Comparison of ENCODE assay signal across 20 cellular contexts in the genomic region with DNA sequence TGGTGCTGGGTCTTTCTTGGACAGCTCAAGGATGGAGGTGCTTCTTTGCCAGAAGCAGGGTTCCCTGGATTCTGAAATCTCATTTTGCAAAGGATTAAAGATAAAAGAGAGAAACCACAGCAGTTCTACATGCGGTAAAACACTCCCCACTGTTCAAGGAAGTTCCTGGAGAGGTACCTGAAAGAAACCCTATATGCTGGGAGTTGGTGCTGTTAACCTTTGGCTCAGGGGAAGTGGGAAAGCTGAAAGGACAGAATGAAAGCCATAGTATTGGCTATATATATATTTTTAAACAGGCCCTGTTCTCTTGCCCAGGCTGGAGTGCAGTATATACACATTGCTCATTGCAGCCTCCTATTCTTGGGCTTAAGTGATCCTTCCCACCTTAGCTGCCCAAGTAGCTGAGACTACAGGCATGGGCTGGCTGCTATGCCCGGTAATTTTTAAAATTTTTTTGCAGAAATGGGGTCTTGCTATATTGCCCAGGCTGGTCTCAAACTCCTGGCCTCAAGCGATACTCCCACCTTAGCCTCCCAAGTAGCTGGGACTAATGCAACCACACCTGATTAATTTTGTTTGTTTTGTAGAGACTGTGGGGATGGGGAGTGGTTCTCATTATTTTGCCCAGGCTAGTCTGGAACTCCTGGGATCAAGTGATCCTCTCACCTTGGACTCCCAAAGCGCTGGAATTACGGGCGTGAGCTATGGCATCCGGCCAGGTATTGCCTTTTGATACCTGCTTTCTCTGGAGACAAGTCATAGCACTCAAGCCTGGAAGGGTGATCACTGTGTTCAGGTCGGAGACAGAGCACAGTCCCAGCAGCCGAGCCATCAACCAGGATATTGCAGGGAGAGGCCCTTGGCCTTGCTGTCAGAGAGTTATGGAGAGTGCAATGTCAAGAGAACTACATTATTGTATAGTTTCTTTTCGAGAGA. TPM values are rescaled to one million over a fixed set of nuclear protein-coding genes. Genes with fewer than 3 reads are reported as not detected.
DNase-seq lines count a peak whose midpoint lies in the region; ATAC-seq and TF ChIP-seq lines count a peak whose summit lies in the region.
"Had no signal": no experiment of that assay in that cellular context is flagged by ENCODE, and none has a peak within 500 bp of the region (broad histone marks: within the 10 kb centered on the region; RNA-seq: fewer than 3 reads in every experiment).

No MANE protein-coding gene starts in this region.

- H3K27me3 Mint-ChIP-seq in T-helper 17 cell = no peaks in the 10 kb centered on the region
- H3K27me3 Mint-ChIP-seq: activated naive CD8-positive, alpha-beta T cell treated with anti-CD3 and anti-CD28 coated beads, Interleukin-2, amount 50 U/mL, for 24 hours; stimulated activated naive CD8-positive, alpha-beta T cell treated with anti-CD3 and anti-CD28 coated beads, Interleukin-15, Interleukin-2, amounts not matched to agents 100 ng/mL and 50 ng/mL, for 24 hours had no signal

- peak; percentile 52 for DNase-seq in NCI-H146 (lab: John Stamatoyannopoulos, UW)
- DNase-seq in NCI-H146 treated with DMSO at 0.1 percent for 48 hours (lab: John Stamatoyannopoulos, UW; ENCODE audit: unreplicated experiment) = no peak
- no peak for DNase-seq in T-helper 17 cell
- peak; percentile 72 to 81 (median 79) for DNase-seq in mucosa of descending colon
- no peak for DNase-seq in ACHN
- DNase-seq: 8988T; activated CD8-positive, alpha-beta memory T cell treated with anti-CD3 and anti-CD28 coated beads for 24 hours; activated naive CD8-positive, alpha-beta T cell treated with anti-CD3 and anti-CD28 coated beads, Interleukin-2, amount 50 U/mL, for 24 hours; C1 segment of cervical spinal cord; central memory CD4-positive, alpha-beta T cell; DMS53; effector CD8-positive, alpha-beta T cell; GM23248; SHP77 had no signal

- no peak overlapping the region for H3K4me3 ChIP-seq in mucosa of descending colon
- H3K4me3 ChIP-seq: GM23248, hepatocyte had no signal

- peaks cover 28% of the 10 kb centered on the region for H3K4me1 Mint-ChIP-seq in T-helper 17 cell

- in situ Hi-C loops in ACHN (cut with HindIII; ENCODE audit: low pct_ligation_motif_present, low pct_unique_long_range_greater_than_20kb, low sequenced_read_pairs) = no loop called here

- peak overlapping the region; percentile 79 for H3K27ac Mint-ChIP-seq in T-helper 17 cell
- H3K27ac Mint-ChIP-seq: activated naive CD8-positive, alpha-beta T cell treated with anti-CD3 and anti-CD28 coated beads, Interleukin-2, amount 50 U/mL, for 24 hours; stimulated activated naive CD8-positive, alpha-beta T cell treated with anti-CD3 and anti-CD28 coated beads, Interleukin-15, Interleukin-2, amounts not matched to agents 100 ng/mL and 50 ng/mL, for 24 hours had no signal

- H3K4me1 ChIP-seq in mucosa of descending colon (ENCODE audit: low read depth) = peaks cover 6% of the 10 kb centered on the region

- peak overlapping the region; percentile 6 for H3K27ac ChIP-seq in KOPT-K1 (ENCODE audit: low read depth, low read length, poor library complexity, severe bottlenecking)
- H3K27ac ChIP-seq: GM23248, hepatocyte, neutrophil had no signal

- intact Hi-C loops in mucosa of descending colon (cut with DNase I, micrococcal nuclease) = no loop called here

- no peak for TF ChIP-seq CTCF in mucosa of descending colon (IDR thresholded peaks at IDR 0.05)

- peaks cover 3% of the 10 kb centered on the region for H3K36me3 Mint-ChIP-seq in T-helper 17 cell (ENCODE audit: low read depth)

- H3K36me3 ChIP-seq in KOPT-K1 (ENCODE audit: insufficient read depth, low read length) (peaks cover 99% of the 10 kb centered on the region), mucosa of descending colon (ENCODE audit: low read depth) (no peaks in the 10 kb centered on the region)
- H3K36me3 ChIP-seq: neutrophil had no signal

- H3K9me3 ChIP-seq in KOPT-K1 (ENCODE audit: insufficient read depth, low read length, poor library complexity, severe bottlenecking) (no peaks in the 10 kb centered on the region), T-helper 17 cell (ENCODE audit: control insufficient read depth, low read length, poor library complexity, severe bottlenecking) (no peaks in the 10 kb centered on the region), mucosa of descending colon (no peaks in the 10 kb centered on the region)
- H3K9me3 ChIP-seq: neutrophil had no signal

- H3K4me3 Mint-ChIP-seq in T-helper 17 cell = no peak overlapping the region
- H3K4me3 Mint-ChIP-seq: activated naive CD8-positive, alpha-beta T cell treated with anti-CD3 and anti-CD28 coated beads, Interleukin-2, amount 50 U/mL, for 24 hours; stimulated activated naive CD8-positive, alpha-beta T cell treated with anti-CD3 and anti-CD28 coated beads, Interleukin-15, Interleukin-2, amounts not matched to agents 100 ng/mL and 50 ng/mL, for 24 hours had no signal

- ATAC-seq in T-helper 17 cell (no peak), mucosa of descending colon (peak; percentile 85), HG02981 (IDR thresholded peaks at IDR 0.05; ENCODE audit: unreplicated experiment) (no peak), HG03378 (IDR thresholded peaks at IDR 0.05; ENCODE audit: unreplicated experiment) (no peak)
- ATAC-seq: activated naive CD8-positive, alpha-beta T cell treated with anti-CD3 and anti-CD28 coated beads, Interleukin-2, amount 50 U/mL, for 24 hours had no signal

RNA-seq across cellular contexts. Expression of a gene that starts 55.2 kb away (rescaled TPM):
- total RNA-seq in T-helper 17 cell (100 to 1,000 TPM; 148 to 151 TPM), mucosa of descending colon (10 to 100 TPM; 60.0 to 72.6 (median 65.7) TPM)

Comparison
In these comparisons a context has a peak if more than half of its experiments do, and no peak if none do; other contexts are left out.
1. DNase-seq: peak in NCI-H146 (single experiment) and mucosa of descending colon (3 of 3); none in NCI-H146 treated with DMSO at 0.1 percent for 48 hours (single experiment), T-helper 17 cell (0 of 3) and ACHN (single experiment).